ENCODE assay signal across 8 cellular contexts in the genomic region with DNA sequence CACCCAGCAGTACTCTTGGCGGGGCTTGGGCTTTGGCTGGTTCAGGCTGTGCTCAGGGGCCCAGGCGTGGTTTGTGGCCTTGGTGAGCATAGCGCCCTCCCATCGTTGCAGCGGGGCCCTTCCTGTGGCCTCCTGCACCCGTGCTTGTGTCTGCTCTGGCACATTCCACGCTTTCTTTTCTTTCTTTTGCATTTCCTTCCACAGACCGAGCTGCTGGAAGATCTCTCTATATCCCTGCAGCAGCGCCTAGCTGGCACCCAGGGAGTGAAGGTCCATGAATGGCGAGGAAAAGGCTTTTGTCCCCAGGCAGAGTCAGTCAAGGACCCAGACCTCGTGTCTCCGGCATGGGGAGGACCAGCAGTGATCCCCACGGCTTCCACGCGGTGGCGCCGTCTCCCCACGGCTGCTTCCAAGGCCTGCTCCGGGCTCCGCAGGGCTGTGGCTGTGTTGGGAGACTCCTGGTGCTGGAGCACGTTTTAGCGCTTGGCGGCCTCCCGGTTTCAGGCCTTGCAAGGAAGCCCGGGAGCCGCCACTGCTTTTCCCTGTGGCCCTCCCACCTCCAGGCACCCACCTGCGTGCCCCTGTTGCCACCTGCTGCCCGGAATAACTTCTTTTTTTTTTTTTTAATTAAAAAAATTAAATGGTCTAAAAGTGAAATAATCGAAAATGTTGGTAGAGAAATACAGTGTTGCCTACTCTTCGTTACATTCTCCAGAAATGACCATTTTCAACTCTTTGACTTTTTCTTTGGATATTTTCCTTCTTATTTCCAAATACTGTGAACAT. TPM values are rescaled to one million over a fixed set of nuclear protein-coding genes. Genes with fewer than 3 reads are reported as not detected.
DNase-seq lines count a peak whose midpoint lies in the region; TF ChIP-seq lines count a peak whose summit lies in the region.

No MANE protein-coding gene starts in this region.

- no peak overlapping the region for H3K23ac ChIP-seq in trophoblast cell (ENCODE audit: low read length)

- H3K9me3 Mint-ChIP-seq in CD14-positive monocyte: peaks cover 0 to 2% (median 0%) of the 10 kb centered on the region in 7 donors
- H3K9me3 Mint-ChIP-seq in type B pancreatic cell: no peaks in the 10 kb centered on the region

- H2AK5ac ChIP-seq in trophoblast cell (ENCODE audit: low read length): no peak overlapping the region

- H3K27me3 ChIP-seq in trophoblast cell (ENCODE audit: insufficient read depth, low read length): no peaks in the 10 kb centered on the region

- no peak overlapping the region for H3K18ac ChIP-seq in trophoblast cell (ENCODE audit: low read length)

- H2AFZ ChIP-seq in trophoblast cell (ENCODE audit: insufficient read depth, low read length, poor library complexity): no peak overlapping the region

- no peaks in the 10 kb centered on the region for H3K36me3 ChIP-seq in trophoblast cell (ENCODE audit: control insufficient read depth in 1 of 2, insufficient read depth in 2 of 2, low read length in 2 of 2)

- H3K9ac ChIP-seq in trophoblast cell (ENCODE audit: low read length): no peak overlapping the region

- DNase-seq in CD14-positive monocyte (ENCODE audit: low spot score) (peak; percentile 45), GM20000 (ENCODE audit: low spot score) (peak; percentile 87), HuH-7 (ENCODE audit: low spot score) (peak; percentile 94), SK-N-DZ (ENCODE audit: low spot score) (peak; percentile 71), glomerular visceral epithelial cell (ENCODE audit: extremely low spot score) (peak; percentile 57), trophoblast cell (peak; percentile 78 to 87), type B pancreatic cell (ENCODE audit: extremely low spot score, unreplicated experiment) (peak; percentile 91)
- DNase-seq in activated naive CD4-positive, alpha-beta T cell (lab: John Stamatoyannopoulos, UW): peak; percentile 19 to 50 (median 36)

- H3K27ac Mint-ChIP-seq in CD14-positive monocyte (peak overlapping the region in 1 of 7 donors; percentile 59), type B pancreatic cell (peak overlapping the region; percentile 6)

- H4K91ac ChIP-seq in trophoblast cell (ENCODE audit: low read depth, low read length): no peak overlapping the region

- no peak overlapping the region for H3K27ac ChIP-seq in trophoblast cell (ENCODE audit: low read depth, low read length)

- no peak overlapping the region for H3K4me3 ChIP-seq in trophoblast cell (ENCODE audit: low read depth, low read length)

- no peaks in the 10 kb centered on the region for H3K4me1 Mint-ChIP-seq in CD14-positive monocyte
- H3K4me1 Mint-ChIP-seq in type B pancreatic cell (ENCODE audit: unreplicated experiment): no peaks in the 10 kb centered on the region

- H3K14ac ChIP-seq in trophoblast cell (ENCODE audit: low read length): no peak overlapping the region

- peaks cover 12 to 18% (median 14%) of the 10 kb centered on the region in 3 donors for H3K27me3 Mint-ChIP-seq in CD14-positive monocyte (ENCODE audit: low read depth in 3 of 3)
- peaks cover 5% of the 10 kb centered on the region for H3K27me3 Mint-ChIP-seq in type B pancreatic cell

- H3K4me1 ChIP-seq in trophoblast cell (ENCODE audit: control insufficient read depth in 1 of 2, insufficient read depth in 2 of 2, low read length in 2 of 2): no peaks in the 10 kb centered on the region

- H3K4ac ChIP-seq in trophoblast cell (ENCODE audit: low read depth, low read length): no peak overlapping the region

- H3K9me3 ChIP-seq in trophoblast cell (ENCODE audit: insufficient read depth, low read depth, low read length): peaks cover 1% of the 10 kb centered on the region

- H2BK5ac ChIP-seq in trophoblast cell (ENCODE audit: low read depth, low read length, poor library complexity): no peak overlapping the region

- intact Hi-C loops in CD14-positive monocyte (cut with micrococcal nuclease): no loop called here

- H4K8ac ChIP-seq in trophoblast cell (ENCODE audit: low read depth, low read length): no peak overlapping the region

- WGBS in trophoblast cell (ENCODE audit: extremely low coverage, insufficient coverage, insufficient read length): no CpG with 5 or more reads among the region's 30 CpGs

- H2BK12ac ChIP-seq in trophoblast cell (ENCODE audit: low read length): no peak overlapping the region

- no peaks in the 10 kb centered on the region for H3K79me2 ChIP-seq in trophoblast cell (ENCODE audit: control insufficient read depth, insufficient read depth, low read length, poor library complexity)

- H3K79me1 ChIP-seq in trophoblast cell (ENCODE audit: low read length): no peaks in the 10 kb centered on the region

- no peak overlapping the region for H2BK120ac ChIP-seq in trophoblast cell (ENCODE audit: insufficient read depth, low read length, poor library complexity)

- no peak overlapping the region for H3K4me2 ChIP-seq in trophoblast cell (ENCODE audit: low read length)

- no peak overlapping the region for H4K12ac ChIP-seq in trophoblast cell (ENCODE audit: low read depth, low read length)

- H3K36me3 Mint-ChIP-seq in CD14-positive monocyte: no peaks in the 10 kb centered on the region
- H3K36me3 Mint-ChIP-seq in type B pancreatic cell: no peaks in the 10 kb centered on the region

- peak overlapping the region in 1 of 2 donors; percentile 11 for H3K4me3 Mint-ChIP-seq in CD14-positive monocyte
- H3K4me3 Mint-ChIP-seq in type B pancreatic cell: no peak overlapping the region

- TF ChIP-seq CTCF in CD14-positive monocyte (IDR thresholded peaks at IDR 0.05): peak; percentile 62
- TF ChIP-seq CTCF in GM20000 (IDR thresholded peaks at IDR 0.05; ENCODE audit: extremely low read depth, missing control alignments): peak; percentile 82
- TF ChIP-seq CTCF in type B pancreatic cell (conservative IDR thresholded peaks at IDR 0.05): peak; percentile 96

RNA-seq across cellular contexts. Expression of a gene that starts 28.5 kb away (rescaled TPM):
- polyA plus RNA-seq in CD14-positive monocyte: not detected
- polyA plus RNA-seq in SK-N-DZ (2014; cell fraction: cytosol; rRNA removed): 18.8 and 20.6 TPM in 2 replicates
- polyA plus RNA-seq in SK-N-DZ (2014; cell fraction: nucleus; rRNA removed): 38.9 and 46.4 TPM in 2 replicates
- 0.18 and 0.24 TPM in 2 replicates for polyA plus RNA-seq in trophoblast cell (2013)
- 5.5 and 11.6 TPM in 2 replicates for total RNA-seq in type B pancreatic cell (ENCODE audit: low replicate concordance)

RNA-seq across cellular contexts. Expression of a gene that starts 51.8 kb away (rescaled TPM):
- polyA plus RNA-seq in CD14-positive monocyte: not detected
- 0.53 and 1.5 TPM in 2 replicates for polyA plus RNA-seq in SK-N-DZ (2014; cell fraction: cytosol; rRNA removed)
- polyA plus RNA-seq in SK-N-DZ (2014; cell fraction: nucleus; rRNA removed): 2.1 and 2.5 TPM in 2 replicates
- 0.06 and 0.07 TPM in 2 replicates for polyA plus RNA-seq in trophoblast cell (2013)
- 3.5 and 4.8 TPM in 2 replicates for total RNA-seq in type B pancreatic cell (ENCODE audit: low replicate concordance)

Comparison
In these comparisons a context has a peak if more than half of its experiments do, and no peak if none do; other contexts are left out.
1. DNase-seq: peak in every context shown above with its lines; median percentile 94 in HuH-7; 91 in type B pancreatic cell; 87 in GM20000; 82 in trophoblast cell; 71 in SK-N-DZ; 57 in glomerular visceral epithelial cell; 45 in CD14-positive monocyte; 36 in activated naive CD4-positive, alpha-beta T cell.